Comparison of ENCODE assay signal across 19 cellular contexts in genomic region chr12:79707830-79708229, GRCh38. TPM values are rescaled to one million over a fixed set of nuclear protein-coding genes. Genes with fewer than 3 reads are reported as not detected.
DNase-seq lines count a peak whose midpoint lies in the region; ATAC-seq, FAIRE-seq and TF ChIP-seq lines count a peak whose summit lies in the region.
"Had no signal": no experiment of that assay in that cellular context is flagged by ENCODE, and none has a peak within 500 bp of the region (broad histone marks: within the 10 kb centered on the region; RNA-seq: fewer than 3 reads in every experiment).

No MANE protein-coding gene starts in this region.

- H3K36me3 Mint-ChIP-seq in progenitor cell of endocrine pancreas (ENCODE audit: insufficient read depth): no peaks in the 10 kb centered on the region

- 0 out of 2 replicates have a peak overlapping the region, but pooled peaks have one; percentile 4 for H3K4me2 ChIP-seq in HepG2 (ENCODE audit: low read depth, low read length)

- H3K4me3 ChIP-seq in HepG2 (replicated peaks in 1 of 3; ENCODE audit: insufficient read depth in 1 of 3, low read depth in 2 of 3, low read length in 3 of 3) (no peak overlapping the region), right lobe of liver (no peak overlapping the region), mucosa of descending colon (no peak overlapping the region)
- H3K4me3 ChIP-seq: GM23248 had no signal

- no peaks in the 10 kb centered on the region for H3K9me3 Mint-ChIP-seq in progenitor cell of endocrine pancreas (ENCODE audit: low read depth)
- H3K9me3 Mint-ChIP-seq: CD4-positive, alpha-beta T cell had no signal

- H3K36me3 ChIP-seq in HepG2 (replicated peaks in 1 of 2; ENCODE audit: control insufficient read depth in 1 of 2, insufficient read depth in 2 of 2, low read length in 2 of 2): no peaks in the 10 kb centered on the region
- H3K36me3 ChIP-seq in right lobe of liver: no peaks in the 10 kb centered on the region
- no peaks in the 10 kb centered on the region for H3K36me3 ChIP-seq in mucosa of descending colon (ENCODE audit: low read depth)

- H3K4me1 Mint-ChIP-seq in progenitor cell of endocrine pancreas (ENCODE audit: low read depth): peaks cover 1% of the 10 kb centered on the region

- H2AFZ ChIP-seq in HepG2 (ENCODE audit: low read length): no peak overlapping the region
- H2AFZ ChIP-seq: GM23248 had no signal

- H3K27me3 Mint-ChIP-seq in progenitor cell of endocrine pancreas: no peaks in the 10 kb centered on the region

- POLR2A ChIA-PET in HepG2 (lab: Yijun Ruan, JAX): no interaction called here

- CTCF ChIA-PET in HepG2 (lab: Yijun Ruan, JAX; ENCODE audit: low intra/inter-chr PET ratio, low total read pairs): no interaction called here

- intact Hi-C loops in HepG2 (cut with micrococcal nuclease; ENCODE audit: unreplicated experiment) (no loop called here), right lobe of liver (cut with DNase I) (no loop called here), mucosa of descending colon (cut with DNase I, micrococcal nuclease) (no loop called here)

- TF ChIP-seq RAD21 in HepG2 (CRISPR knock-in tag; IDR thresholded peaks at IDR 0.05): no peak

- H3K27me3 ChIP-seq in HepG2 (ENCODE audit: control insufficient read depth in 1 of 2, insufficient read depth in 2 of 2, low read length in 2 of 2): no peaks in the 10 kb centered on the region
- no peaks in the 10 kb centered on the region for H3K27me3 ChIP-seq in right lobe of liver

- H4K20me1 ChIP-seq in HepG2 (ENCODE audit: insufficient read depth, low read length): no peaks in the 10 kb centered on the region

- H3K4me3 Mint-ChIP-seq in progenitor cell of endocrine pancreas (ENCODE audit: low read depth): no peak overlapping the region
- H3K4me3 Mint-ChIP-seq: CD4-positive, alpha-beta T cell had no signal

- H3K4me1 ChIP-seq in HepG2 (ENCODE audit: insufficient read depth, low read length) (peaks cover 23% of the 10 kb centered on the region), right lobe of liver (no peaks in the 10 kb centered on the region), mucosa of descending colon (ENCODE audit: low read depth) (no peaks in the 10 kb centered on the region)

- no peak for TF ChIP-seq EP300 in HepG2 (IDR thresholded peaks at IDR 0.05; ENCODE audit: low read depth in 2 of 2, low read length in 2 of 2)
- TF ChIP-seq EP300 in HepG2 (CRISPR knock-in tag; IDR thresholded peaks at IDR 0.05; ENCODE audit: borderline replicate concordance): no peak

- H3K9ac ChIP-seq in HepG2 (ENCODE audit: insufficient read depth, low read depth, low read length): no peak overlapping the region
- H3K9ac ChIP-seq: GM23248 had no signal

- H3K27ac ChIP-seq in HepG2 (ENCODE audit: extremely low read length, insufficient read depth, low read length) (no peak overlapping the region), right lobe of liver (no peak overlapping the region)
- H3K27ac ChIP-seq: C4-2B, GM23248 had no signal

- FAIRE-seq in HepG2 (lab: Jason Lieb, UNC): no peak
- FAIRE-seq: D721Med, HTR-8/SVneo had no signal

- no peak for TF ChIP-seq POLR2A in HepG2 (IDR thresholded peaks at IDR 0.05; ENCODE audit: insufficient read depth in 1 of 2, low read depth in 2 of 2, low read length in 2 of 2)
- no peak for TF ChIP-seq POLR2A in right lobe of liver (IDR thresholded peaks at IDR 0.05)

- no peaks in the 10 kb centered on the region for H3K79me2 ChIP-seq in HepG2 (ENCODE audit: insufficient read depth, low read length)

- in situ Hi-C loops in HepG2 (cut with HindIII; ENCODE audit: extremely low pct_ligation_motif_present, low pct_unique_long_range_greater_than_20kb): no loop called here
- in situ Hi-C loops in ACHN (cut with HindIII; ENCODE audit: low pct_ligation_motif_present, low pct_unique_long_range_greater_than_20kb, low sequenced_read_pairs): no loop called here

- H3K9me3 ChIP-seq in HepG2 (ENCODE audit: low read length) (no peaks in the 10 kb centered on the region), right lobe of liver (no peaks in the 10 kb centered on the region), mucosa of descending colon (no peaks in the 10 kb centered on the region)
- H3K9me3 ChIP-seq: Caco-2 had no signal

- no peak overlapping the region for H3K27ac Mint-ChIP-seq in progenitor cell of endocrine pancreas
- H3K27ac Mint-ChIP-seq: CD4-positive, alpha-beta T cell had no signal

- BruUV-seq in HepG2 (replicated peaks; lab: Mats Ljungman, UMichigan): no TSS peak

- 31% methylated on average over 3 of the region's 3 CpGs for WGBS in HepG2 (ENCODE audit: low lambda C conversion rate)
- WGBS in right lobe of liver (ENCODE audit: insufficient coverage, low coverage, low lambda C conversion rate, missing lambda C conversion rate): 43% methylated on average over 3 of the region's 3 CpGs

- TF ChIP-seq CTCF in HepG2 (CRISPR knock-in tag; IDR thresholded peaks at IDR 0.05): no peak
- TF ChIP-seq CTCF in right lobe of liver (IDR thresholded peaks at IDR 0.05): no peak
- no peak for TF ChIP-seq CTCF in mucosa of descending colon (IDR thresholded peaks at IDR 0.05)
- TF ChIP-seq CTCF in progenitor cell of endocrine pancreas (IDR thresholded peaks at IDR 0.05; ENCODE audit: unreplicated experiment): no peak

- ATAC-seq in HepG2 (peak; percentile 58), right lobe of liver (no peak), mucosa of descending colon (peak; percentile 37)

- DNase-seq in NCI-H146 (lab: John Stamatoyannopoulos, UW): peak; percentile 1
- no peak for DNase-seq in NCI-H146 treated with DMSO at 0.1 percent for 48 hours (lab: John Stamatoyannopoulos, UW; ENCODE audit: unreplicated experiment)
- DNase-seq in HepG2 (ENCODE audit: low spot score): no peak
- no peak for DNase-seq in right lobe of liver
- DNase-seq in NCI-H1930 (lab: John Stamatoyannopoulos, UW): peak; percentile 51 to 53
- no peak for DNase-seq in mucosa of descending colon
- DNase-seq in ACHN: no peak
- no peak for DNase-seq in progenitor cell of endocrine pancreas (ENCODE audit: low spot score, unreplicated experiment)
- DNase-seq: AML-193; CD4-positive, alpha-beta T cell; DMS79 treated with DMSO at 0.1 percent for 48 hours; GF-D8; GM23248; HCEC 1CT; KG1 had no signal

TF ChIP-seq in HepG2, 621 proteins besides CTCF, POLR2A, EP300 and RAD21:
- TF ChIP-seq ZNF12 (CRISPR knock-in tag; IDR thresholded peaks at IDR 0.05) (peak; percentile 62; the same call in 1 of the 2 replicates), MIXL1 (CRISPR knock-in tag; IDR thresholded peaks at IDR 0.05) (no peak), NR2F2 (IDR thresholded peaks at IDR 0.05; ENCODE audit: borderline replicate concordance, low read depth) (no peak), MXD1 (CRISPR knock-in tag; IDR thresholded peaks at IDR 0.05) (no peak)

RNA-seq across cellular contexts. Expression of gene PAWR, which starts 17.1 kb away (rescaled TPM):
- total RNA-seq in HepG2 (2016; rRNA removed; fragmentation: Illumina TruSeq; extraction: Trizol): 36.1 and 37.4 TPM in 2 replicates
- 11.2 and 13.0 TPM in 2 replicates for total RNA-seq in HepG2 (2016; cell fraction: cytosol; rRNA removed; fragmentation: Illumina TruSeq; extraction: Trizol; ENCODE audit: low read depth)
- total RNA-seq in HepG2 (2016; cell fraction: insoluble cytoplasmic fraction; rRNA removed; fragmentation: Illumina TruSeq; extraction: Trizol): 37.3 and 40.1 TPM in 2 replicates
- total RNA-seq in HepG2 (2016; cell fraction: membrane; rRNA removed; fragmentation: Illumina TruSeq; extraction: Trizol): 14.1 and 16.8 TPM in 2 replicates
- total RNA-seq in HepG2 (2016; cell fraction: nucleus; rRNA removed; fragmentation: Illumina TruSeq; extraction: Trizol): 46.8 and 49.1 TPM in 2 replicates
- 23.1 and 29.1 TPM in 2 replicates for polyA plus RNA-seq in HepG2 (2011; rRNA removed)
- polyA plus RNA-seq in HepG2 (2011; cell fraction: cytosol; rRNA removed): 7.1 and 8.4 TPM in 2 replicates
- 36.4 and 41.9 TPM in 2 replicates for polyA plus RNA-seq in HepG2 (2011; cell fraction: nucleus; rRNA removed)
- polyA plus RNA-seq in HepG2 (2012): 58.2 and 68.4 TPM in 2 replicates
- polyA plus RNA-seq in HepG2 (2016; cell fraction: cytosol; fragmentation: Illumina TruSeq; extraction: Trizol; ENCODE audit: low read depth): 6.8 and 7.8 TPM in 2 replicates
- polyA plus RNA-seq in HepG2 (2016; cell fraction: insoluble cytoplasmic fraction; fragmentation: Illumina TruSeq; extraction: Trizol; ENCODE audit: low read depth): 33.4 and 33.7 TPM in 2 replicates
- polyA plus RNA-seq in HepG2 (2016; cell fraction: membrane; fragmentation: Illumina TruSeq; extraction: Trizol; ENCODE audit: low read depth): 11.0 and 13.3 TPM in 2 replicates
- 75.9 and 78.0 TPM in 2 replicates for polyA plus RNA-seq in HepG2 (2016; cell fraction: nucleus; fragmentation: Illumina TruSeq; extraction: Trizol; ENCODE audit: insufficient read depth, low read depth)
- polyA minus RNA-seq in HepG2 (2011; rRNA and poly(A)+ RNA removed; ENCODE audit: low replicate concordance): 13.7 and 19.1 TPM in 2 replicates
- polyA minus RNA-seq in HepG2 (2011; cell fraction: cytosol; rRNA and poly(A)+ RNA removed): 17.4 and 18.3 TPM in 2 replicates
- polyA minus RNA-seq in HepG2 (2011; cell fraction: nucleus; rRNA and poly(A)+ RNA removed): 162 and 198 TPM in 2 replicates
- 10 to 100 TPM; 25.0 to 62.3 (median 28.9) TPM for total RNA-seq in right lobe of liver
- total RNA-seq in mucosa of descending colon: 100 to 1,000 TPM in 2 of 3 donors, 10 to 100 TPM in 1; 93.0 to 170 (median 126) TPM
- 85.7 and 92.3 TPM in 2 replicates for total RNA-seq in progenitor cell of endocrine pancreas

Comparison
In these comparisons a context has a peak if more than half of its experiments do, and no peak if none do; other contexts are left out.
1. DNase-seq: peak in NCI-H146 (single experiment) and NCI-H1930 (2 of 2); none in NCI-H146 treated with DMSO at 0.1 percent for 48 hours (single experiment), HepG2 (single experiment), right lobe of liver (0 of 3), mucosa of descending colon (0 of 3), ACHN (single experiment) and progenitor cell of endocrine pancreas (single experiment).
2. ATAC-seq: peak in HepG2 (single experiment) and mucosa of descending colon (single experiment); none in right lobe of liver (0 of 4).